9 cellular contexts compared by ENCODE assay signal in genomic region chr11:118915941-118916841, GRCh38. TPM values are rescaled to one million over a fixed set of nuclear protein-coding genes. Genes with fewer than 3 reads are reported as not detected.
A peak's percentile ranks its signal among the peaks of the same experiment; 100 is the strongest.
DNase-seq lines count a peak whose midpoint lies in the region; FAIRE-seq and TF ChIP-seq lines count a peak whose summit lies in the region.
"Had no signal": no experiment of that assay in that cellular context is flagged by ENCODE, and none has a peak within 500 bp of the region (broad histone marks: within the 10 kb centered on the region; RNA-seq: fewer than 3 reads in every experiment).

No MANE protein-coding gene starts in this region.

- no peak for FAIRE-seq in kidney (lab: Jason Lieb, UNC)

- peak overlapping the region; percentile 63 for H3K9ac ChIP-seq in HUES64 (ENCODE audit: low read depth, low read length)
- peak overlapping the region in 1 of 2 donors; percentile 46 for H3K9ac ChIP-seq in kidney (ENCODE audit: low read length in 2 of 2)

- H3K9me3 ChIP-seq in HUES64 (ENCODE audit: insufficient read depth, low read depth, low read length) (no peaks in the 10 kb centered on the region), kidney (ENCODE audit: control insufficient read depth in 1 of 2, low read length in 2 of 2) (no peaks in the 10 kb centered on the region), stomach (no peaks in the 10 kb centered on the region)

- no peak for TF ChIP-seq EP300 in stomach (IDR thresholded peaks at IDR 0.05)

- TF ChIP-seq CTCF in kidney (IDR thresholded peaks at IDR 0.05; ENCODE audit: borderline replicate concordance, extremely low read depth, insufficient read depth): no peak
- no peak for TF ChIP-seq CTCF in stomach (IDR thresholded peaks at IDR 0.05)
- TF ChIP-seq CTCF in GM13977 (IDR thresholded peaks at IDR 0.05; ENCODE audit: extremely low read depth, insufficient read depth, missing control alignments): no peak

- peak; percentile 72 for DNase-seq in kidney
- no peak for DNase-seq in stomach
- DNase-seq in GM13977 (ENCODE audit: low spot score): no peak
- no peak for DNase-seq in SHP77 treated with DMSO at 0.1 percent for 48 hours (lab: John Stamatoyannopoulos, UW)
- DNase-seq in stimulated activated CD4-positive, alpha-beta T cell treated with anti-CD3 and anti-CD28 coated beads, Interleukin-12 subunit alpha, Interleukin-12 subunit beta, amount 100 ng/mL, for 4 hours: no peak
- no peak for DNase-seq in islet precursor cell

- no peaks in the 10 kb centered on the region for H3K27me3 ChIP-seq in HUES64 (ENCODE audit: insufficient read depth, low read length)
- H3K27me3 ChIP-seq in stomach: no peaks in the 10 kb centered on the region

- H3K4me1 ChIP-seq in HUES64 (ENCODE audit: insufficient read depth, low read length): peaks cover 84% of the 10 kb centered on the region
- H3K4me1 ChIP-seq in kidney (ENCODE audit: control insufficient read depth in 1 of 2, insufficient read depth in 1 of 2, low read depth in 1 of 2, low read length in 2 of 2): peaks cover 89% of the 10 kb centered on the region in 2 donors
- peaks cover 98 to 100% (median 100%) of the 10 kb centered on the region in 4 donors for H3K4me1 ChIP-seq in stomach

- 62% methylated on average over 10 of the region's 10 CpGs for WGBS in HUES64
- WGBS in stomach, 5 donors: 42 to 59% (median 48%) methylated on average over 8 to 10 of the region's 10 CpGs

- H3K4me3 ChIP-seq in HUES64 (ENCODE audit: low read length) (peak overlapping the region; percentile 36; the same call in 1 of the 2 replicates), kidney (ENCODE audit: low read length in 2 of 2) (no peak overlapping the region), stomach (peak overlapping the region in 2 of 4 donors; percentile 3 to 13)

- no peak for TF ChIP-seq POLR2A in stomach (IDR thresholded peaks at IDR 0.05)

- peak overlapping the region; percentile 92 for H3K27ac ChIP-seq in HUES64 (ENCODE audit: low read depth, low read length)
- peak overlapping the region; percentile 65 for H3K27ac ChIP-seq in angular gyrus (ENCODE audit: low read depth, low read length)
- H3K27ac ChIP-seq in kidney (ENCODE audit: low read depth in 2 of 2, low read length in 2 of 2): peak overlapping the region; percentile 90 to 92
- H3K27ac ChIP-seq in stomach: peak overlapping the region; percentile 64 to 99 (median 97)

- in situ Hi-C loops in GM13977 (cut with MboI; ENCODE audit: low pct_unique_long_range_greater_than_20kb, low sequenced_read_pairs, unreplicated experiment): no loop called here

- intact Hi-C loops in kidney (cut with DNase I): no loop called here
- intact Hi-C loops in stomach (cut with DNase I; ENCODE audit: low total_unique reads): no loop called here

- H3K36me3 ChIP-seq in HUES64 (ENCODE audit: insufficient read depth, low read length) (no peaks in the 10 kb centered on the region), kidney (ENCODE audit: control insufficient read depth in 1 of 2, insufficient read depth in 2 of 2, low read length in 2 of 2) (no peaks in the 10 kb centered on the region), stomach (no peaks in the 10 kb centered on the region)

RNA-seq across cellular contexts. Expression of gene BCL9L, which starts 9.5 kb away (rescaled TPM):
- 21.5 TPM for polyA plus RNA-seq in HUES64 (2013, experiment 1 of 2)
- polyA plus RNA-seq in HUES64 (2013, experiment 2 of 2): 21.7 TPM
- total RNA-seq in kidney: 57.5 TPM
- 5.0 TPM for polyA plus RNA-seq in kidney (ENCODE audit: insufficient read depth, low read depth, low replicate concordance)
- 10 to 100 TPM in 4 of 5 donors, 1 to 10 TPM in 1; 9.9 to 35.2 (median 20.4) TPM for total RNA-seq in stomach
- polyA plus RNA-seq in stomach: 10 to 100 TPM in 1 of 3 donors, 1 to 10 TPM in 2; 4.2 to 11.7 (median 6.0) TPM

RNA-seq across cellular contexts. Expression of gene CXCR5, which starts 32.5 kb away (rescaled TPM):
- polyA plus RNA-seq in HUES64 (2013, experiment 1 of 2): not detected
- not detected for polyA plus RNA-seq in HUES64 (2013, experiment 2 of 2)
- 1.1 TPM for total RNA-seq in kidney
- polyA plus RNA-seq in kidney (ENCODE audit: insufficient read depth, low read depth, low replicate concordance): not detected
- total RNA-seq in stomach: under 1 TPM in 1 of 5 donors, not detected in 4; 0.14 TPM
- under 1 TPM; 0.12 to 0.60 (median 0.15) TPM for polyA plus RNA-seq in stomach

RNA-seq across cellular contexts. Expression of gene UPK2, which starts 39.9 kb away (rescaled TPM):
- polyA plus RNA-seq in HUES64 (2013, experiment 1 of 2): not detected
- not detected for polyA plus RNA-seq in HUES64 (2013, experiment 2 of 2)
- total RNA-seq in kidney (not detected), stomach (not detected)
- polyA plus RNA-seq in kidney (ENCODE audit: insufficient read depth, low read depth, low replicate concordance) (not detected), stomach (under 1 TPM in 1 of 3 donors, not detected in 2; 0.50 TPM)
- total RNA-seq: omental fat pad had no signal

RNA-seq across cellular contexts. Expression of gene FOXR1, which starts 55.4 kb away (rescaled TPM):
- polyA plus RNA-seq in HUES64 (2013, experiment 1 of 2): not detected
- polyA plus RNA-seq in HUES64 (2013, experiment 2 of 2): not detected
- total RNA-seq in kidney (not detected), stomach (not detected)
- polyA plus RNA-seq in kidney (ENCODE audit: insufficient read depth, low read depth, low replicate concordance) (not detected), stomach (not detected)
- total RNA-seq: omental fat pad had no signal
